Comparison of ENCODE assay signal across 21 cellular contexts in genomic region chr9:73701415-73702057, GRCh38.
"Had no signal": no experiment of that assay in that cellular context is flagged by ENCODE, and none has a peak within 500 bp of the region (broad histone marks: within the 10 kb centered on the region; RNA-seq: fewer than 3 reads in every experiment).

No MANE protein-coding gene starts in this region.

- H3K27ac ChIP-seq: body of pancreas, coronary artery, foreskin keratinocyte, hepatocyte, pancreas, thyroid gland had no signal

- H2AFZ ChIP-seq: hepatocyte had no signal

- H3K4me2 ChIP-seq: hepatocyte had no signal

- H3K4me1 ChIP-seq: body of pancreas, foreskin keratinocyte, pancreas, thyroid gland had no signal

- H3K4me3 ChIP-seq: body of pancreas, coronary artery, hepatocyte, pancreas, thyroid gland had no signal

- FAIRE-seq: pancreas had no signal

- H3K79me2 ChIP-seq: hepatocyte had no signal

- ATAC-seq: activated T-helper 17 cell treated with anti-CD3 and anti-CD28 coated beads, Interleukin-2, amount 50 U/mL, for 72 hours; body of pancreas; foreskin keratinocyte; pancreas had no signal

- H3K36me3 ChIP-seq: pancreas, thyroid gland had no signal

- H3K27me3 ChIP-seq: body of pancreas, foreskin keratinocyte, hepatocyte, pancreas, thyroid gland had no signal

- DNase-seq: activated CD4-positive, alpha-beta memory T cell treated with anti-CD3 and anti-CD28 coated beads, Interleukin-2, amount 10 ng/mL, durations not matched to agents 7 days and 5 days; activated CD4-positive, alpha-beta T cell treated with anti-CD3 and anti-CD28 coated beads for 48 hours; activated CD4-positive, CD25-positive, alpha-beta regulatory T cell; activated naive CD4-positive, alpha-beta T cell; activated naive CD8-positive, alpha-beta T cell treated with anti-CD3 and anti-CD28 coated beads for 36 hours; activated T-cell treated with anti-CD3 and anti-CD28 coated beads, Interleukin-2, amount 50 U/mL, for 1 hour; body of pancreas; foreskin keratinocyte; islet precursor cell; naive B cell; pancreas; stimulated activated CD4-positive, alpha-beta T cell treated with anti-CD3 and anti-CD28 coated beads, Interleukin-12 subunit alpha, Interleukin-12 subunit beta, amount 100 ng/mL, for 4 hours; stimulated activated CD4-positive, alpha-beta T cell treated with anti-CD3 and anti-CD28 coated beads, Interleukin-1b, Interleukin-23, amount 100 ng/mL, for 48 hours; stimulated activated CD8-positive, alpha-beta memory T cell treated with anti-CD3 and anti-CD28 coated beads, Interleukin-4, amount 100 ng/mL, for 48 hours; stimulated activated naive CD4-positive, alpha-beta T cell; T-helper 1 cell; T-helper 9 cell; thyroid gland had no signal

- H3K9me3 ChIP-seq: body of pancreas, pancreas, thyroid gland had no signal
